In genomic region chr10:3972460-3973366, GRCh38 we compare ENCODE assay signal across 13 cellular contexts.
DNase-seq lines count a peak whose midpoint lies in the region; ATAC-seq, FAIRE-seq and TF ChIP-seq lines count a peak whose summit lies in the region.
"Had no signal": no experiment of that assay in that cellular context is flagged by ENCODE, and none has a peak within 500 bp of the region (broad histone marks: within the 10 kb centered on the region; RNA-seq: fewer than 3 reads in every experiment).

No MANE protein-coding gene starts in this region.

- no peaks in the 10 kb centered on the region for H3K9me3 ChIP-seq in ascending aorta
- H3K9me3 ChIP-seq in gastrocnemius medialis: no peaks in the 10 kb centered on the region

- peak; percentile 46 for DNase-seq in stimulated activated CD4-positive, alpha-beta T cell treated with anti-CD3 and anti-CD28 coated beads, Interleukin-1b, Interleukin-23, amount 100 ng/mL, for 48 hours
- no peak for DNase-seq in stimulated activated CD4-positive, alpha-beta T cell treated with anti-CD3 and anti-CD28 coated beads, Interleukin-4, amount 100 ng/mL, for 1 hour
- DNase-seq in ascending aorta (ENCODE audit: low spot score in 2 of 2) (no peak), neural crest cell (ENCODE audit: low read depth, low spot score) (no peak), gastrocnemius medialis (no peak), islet precursor cell (no peak), caudate nucleus (lab: John Stamatoyannopoulos, UW) (no peak), HTR-8/SVneo (ENCODE audit: insufficient read length, low spot score) (no peak)
- DNase-seq: activated CD8-positive, alpha-beta memory T cell treated with anti-CD3 and anti-CD28 coated beads, Interleukin-2, amount 50 U/mL, for 48 hours; kidney glomerular epithelial cell; NCI-H2107; SHP77 had no signal

- no peak overlapping the region for H3K4me3 ChIP-seq in ascending aorta
- no peak overlapping the region for H3K4me3 ChIP-seq in gastrocnemius medialis

- no peaks in the 10 kb centered on the region for H3K27me3 Mint-ChIP-seq in neural crest cell (ENCODE audit: low read depth)
- H3K27me3 Mint-ChIP-seq: B cell had no signal

- no peak for TF ChIP-seq POLR2A in gastrocnemius medialis (IDR thresholded peaks at IDR 0.05)

- H3K27ac ChIP-seq in ascending aorta (peak overlapping the region; percentile 51 to 65), gastrocnemius medialis (no peak overlapping the region), caudate nucleus (ENCODE audit: low read depth, low read length) (no peak overlapping the region)

- peaks cover 4% of the 10 kb centered on the region for H3K9me3 Mint-ChIP-seq in neural crest cell

- no peak for ATAC-seq in gastrocnemius medialis

- H3K27me3 ChIP-seq in ascending aorta (no peaks in the 10 kb centered on the region), gastrocnemius medialis (no peaks in the 10 kb centered on the region)

- intact Hi-C loops in ascending aorta (cut with DNase I): no loop called here
- intact Hi-C loops in gastrocnemius medialis (cut with DNase I; ENCODE audit: low total_unique reads): no loop called here

- in situ Hi-C loops in gastrocnemius medialis (cut with MboI; ENCODE audit: low sequenced_read_pairs in 4 of 4): no loop called here

- TF ChIP-seq CTCF in ascending aorta (IDR thresholded peaks at IDR 0.05) (no peak), neural crest cell (conservative IDR thresholded peaks at IDR 0.05) (no peak), gastrocnemius medialis (IDR thresholded peaks at IDR 0.05 in 4 of 5, conservative IDR thresholded peaks at IDR 0.05 in 1 of 5) (no peak)

- H3K4me3 Mint-ChIP-seq in neural crest cell: no peak overlapping the region
- H3K4me3 Mint-ChIP-seq: B cell had no signal

- H3K4me1 ChIP-seq in ascending aorta: peaks cover 0 to 7% of the 10 kb centered on the region in 2 donors
- H3K4me1 ChIP-seq in gastrocnemius medialis: no peaks in the 10 kb centered on the region

- H3K27ac Mint-ChIP-seq in neural crest cell (ENCODE audit: unreplicated experiment): peak overlapping the region; percentile 55
- H3K27ac Mint-ChIP-seq: B cell had no signal

- FAIRE-seq in HTR-8/SVneo (lab: Jason Lieb, UNC): no peak

- H3K4me1 Mint-ChIP-seq in neural crest cell: peaks cover 22% of the 10 kb centered on the region

- H3K36me3 Mint-ChIP-seq in neural crest cell (ENCODE audit: low read depth): no peaks in the 10 kb centered on the region

- H3K36me3 ChIP-seq in ascending aorta (no peaks in the 10 kb centered on the region), gastrocnemius medialis (no peaks in the 10 kb centered on the region)

Comparison
In these comparisons a context has a peak if more than half of its experiments do, and no peak if none do; other contexts are left out.
1. H3K27ac ChIP-seq: peak in ascending aorta (2 of 2); none in gastrocnemius medialis (0 of 4) and caudate nucleus (single experiment).